In the genomic region with DNA sequence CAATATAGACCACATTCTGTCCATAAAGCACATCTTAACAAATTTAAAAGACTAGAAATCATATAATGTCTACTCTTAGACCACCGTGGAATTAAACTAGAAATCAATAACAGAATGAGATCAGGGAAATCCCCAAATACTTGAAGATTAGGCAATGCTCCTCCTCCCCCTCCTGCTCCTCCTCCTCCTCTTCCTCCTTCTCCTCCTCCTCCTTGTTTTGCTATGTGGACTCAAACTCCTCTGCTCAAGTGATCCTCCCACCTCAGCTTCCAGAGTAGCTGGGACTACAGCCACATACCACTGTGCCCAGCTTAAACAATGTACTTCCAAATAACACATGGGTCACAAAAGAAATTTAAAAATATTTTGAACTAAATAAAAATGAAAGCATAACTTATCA, we compare ENCODE assay signal across 8 cellular contexts.
"Had no signal": no experiment of that assay in that cellular context is flagged by ENCODE, and none has a peak within 500 bp of the region (broad histone marks: within the 10 kb centered on the region; RNA-seq: fewer than 3 reads in every experiment).

No MANE protein-coding gene starts in this region.

- DNase-seq: GDM1, GF-D8 had no signal

- ATAC-seq: GM12878 had no signal

- H3K4me3 ChIP-seq: GM12878 had no signal

- FAIRE-seq: G401.6, GM12878, GM12891, GM12892, GM18507, GM19239 had no signal
